9 cellular contexts compared by ENCODE assay signal in genomic region chr1:188027613-188028012, GRCh38.
DNase-seq lines count a peak whose midpoint lies in the region; ATAC-seq and TF ChIP-seq lines count a peak whose summit lies in the region.
"Had no signal": no experiment of that assay in that cellular context is flagged by ENCODE, and none has a peak within 500 bp of the region (broad histone marks: within the 10 kb centered on the region; RNA-seq: fewer than 3 reads in every experiment).

No MANE protein-coding gene starts in this region.

- H3K27ac Mint-ChIP-seq in T-cell, result no peak overlapping the region

- H3K9me3 Mint-ChIP-seq in T-cell, result peaks cover 5 to 11% (median 6%) of the 10 kb centered on the region in 3 donors

- H3K27ac ChIP-seq in stomach, result no peak overlapping the region

- no peak for TF ChIP-seq POLR2A in stomach (IDR thresholded peaks at IDR 0.05)

- H3K36me3 ChIP-seq in stomach, result no peaks in the 10 kb centered on the region

- H3K4me1 Mint-ChIP-seq in T-cell, result no peaks in the 10 kb centered on the region

- TF ChIP-seq CTCF in AG10803 (conservative IDR thresholded peaks at IDR 0.05; ENCODE audit: low read length) (no peak), GM20000 (IDR thresholded peaks at IDR 0.05; ENCODE audit: extremely low read depth, missing control alignments) (no peak), fibroblast of pulmonary artery (IDR thresholded peaks at IDR 0.05; ENCODE audit: low read length, missing control alignments) (no peak), stomach (IDR thresholded peaks at IDR 0.05) (no peak)

- no peak for ATAC-seq in T-cell (replicated peaks in 1 of 4)

- intact Hi-C loops in posterior vena cava (cut with DNase I) (no loop called here), stomach (cut with DNase I; ENCODE audit: low total_unique reads) (no loop called here)

- DNase-seq in AG10803 (ENCODE audit: low read depth), result peak; percentile 0
- DNase-seq in GM20000 (ENCODE audit: low spot score), result peak; percentile 21
- peak; percentile 62 for DNase-seq in HS-27A (ENCODE audit: low read depth)
- DNase-seq in fibroblast of pulmonary artery (ENCODE audit: low read depth), result peak; percentile 91
- DNase-seq in NCI-H510A (lab: John Stamatoyannopoulos, UW), result no peak
- DNase-seq in posterior vena cava (ENCODE audit: low spot score), result no peak
- no peak for DNase-seq in T-cell
- no peak for DNase-seq in stomach
- DNase-seq: NCI-H1694 treated with DMSO at 0.1 percent for 48 hours had no signal

- no peaks in the 10 kb centered on the region for H3K4me1 ChIP-seq in stomach

- no peak for TF ChIP-seq EP300 in stomach (IDR thresholded peaks at IDR 0.05)

- no peak overlapping the region for H3K4me3 Mint-ChIP-seq in T-cell

- H3K27me3 ChIP-seq in stomach, result no peaks in the 10 kb centered on the region

- POLR2A ChIA-PET in T-cell (lab: Charles Lee), result no interaction called here

- CTCF ChIA-PET in T-cell (lab: Charles Lee), result no interaction called here

- H3K4me3 ChIP-seq in AG10803 (ENCODE audit: low read length) (no peak overlapping the region), fibroblast of pulmonary artery (replicated peaks; ENCODE audit: low read depth, low read length) (no peak overlapping the region), stomach (no peak overlapping the region)

- no peaks in the 10 kb centered on the region for H3K27me3 Mint-ChIP-seq in T-cell

- peaks cover 0 to 4% (median 0%) of the 10 kb centered on the region in 4 donors for H3K9me3 ChIP-seq in stomach

- H3K36me3 Mint-ChIP-seq in T-cell, result no peaks in the 10 kb centered on the region

Comparison
In these comparisons a context has a peak if more than half of its experiments do, and no peak if none do; other contexts are left out.
1. DNase-seq: peak in AG10803 (single experiment), GM20000 (single experiment), HS-27A (single experiment) and fibroblast of pulmonary artery (single experiment); none in NCI-H510A (single experiment), posterior vena cava (single experiment), T-cell (0 of 34) and stomach (single experiment).